Comparison of ENCODE assay signal across 1 cellular context in the genomic region with DNA sequence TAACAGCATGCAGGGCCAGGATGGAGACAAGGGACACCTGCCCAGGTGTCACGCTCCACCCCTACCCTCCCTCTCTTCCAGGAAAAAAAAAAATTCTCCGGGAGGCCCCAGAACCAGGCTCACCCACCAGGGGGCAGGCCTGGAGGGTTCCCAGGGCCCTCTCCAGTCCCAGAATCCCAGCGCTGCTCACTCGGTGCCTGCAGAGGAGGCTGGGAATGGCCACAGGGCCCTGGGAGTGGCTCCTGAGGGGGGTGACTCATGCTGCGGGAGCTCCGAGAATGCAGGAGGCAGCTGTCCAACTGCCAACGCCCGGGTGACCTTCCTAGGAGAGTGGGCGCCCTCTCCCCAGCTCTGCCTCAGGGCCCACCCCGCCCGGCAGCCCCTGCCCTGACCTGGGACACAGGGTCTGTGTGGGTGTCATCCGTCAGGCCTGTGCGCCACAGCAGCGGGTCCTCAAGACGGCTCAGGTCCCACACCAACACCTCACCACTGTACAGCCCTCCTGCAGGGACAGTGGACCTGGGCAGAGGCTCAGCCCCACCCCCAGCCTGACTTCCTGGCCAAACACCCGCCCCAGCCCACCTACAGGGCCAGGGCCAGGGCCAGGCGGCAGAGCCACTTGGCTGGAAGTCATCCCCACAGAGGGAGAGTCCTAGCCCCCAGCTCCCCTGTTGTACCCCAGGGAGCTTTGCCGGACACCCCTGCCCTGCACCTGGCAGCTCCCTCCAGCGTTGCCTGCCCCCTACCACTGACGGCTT.
TF ChIP-seq lines count a peak whose summit lies in the region.

No MANE protein-coding gene starts in this region.

TF ChIP-seq in HepG2, 621 proteins besides CTCF, POLR2A, EP300 and RAD21 (continued from another document and continues in another):
- TF ChIP-seq ZNF143 (CRISPR knock-in tag; IDR thresholded peaks at IDR 0.05) (peak; percentile 82), NCOA1 (CRISPR knock-in tag; IDR thresholded peaks at IDR 0.05) (peak; percentile 73; the same call in 1 of the 2 replicates), ATF7 (IDR thresholded peaks at IDR 0.05) (no peak), ATF7 (CRISPR knock-in tag; IDR thresholded peaks at IDR 0.05) (peak; percentile 46; the same call in 1 of the 2 replicates), ZNF205 (CRISPR knock-in tag; IDR thresholded peaks at IDR 0.05) (0 out of 2 replicates have a peak, but pooled peaks have one; percentile 20), YY1 (IDR thresholded peaks at IDR 0.05; ENCODE audit: insufficient read depth, insufficient replicate concordance, low read depth, low read length) (peak; percentile 42), RXRB (CRISPR knock-in tag; IDR thresholded peaks at IDR 0.05; ENCODE audit: borderline replicate concordance) (peak; percentile 48; the same call in 1 of the 2 replicates), MYC (CRISPR knock-in tag; IDR thresholded peaks at IDR 0.05; ENCODE audit: borderline replicate concordance) (peak; percentile 10; the same call in 1 of the 2 replicates), HMG20A (CRISPR knock-in tag; IDR thresholded peaks at IDR 0.05; ENCODE audit: borderline replicate concordance) (no peak), ZMYM4 (CRISPR knock-in tag; IDR thresholded peaks at IDR 0.05) (no peak; the same call in 1 of the 2 replicates), PPARG (CRISPR knock-in tag; conservative IDR thresholded peaks at IDR 0.05) (peak; percentile 21; the same call in 1 of the 2 replicates), ZBTB7B (CRISPR knock-in tag; IDR thresholded peaks at IDR 0.05) (peak; percentile 74), ZNF766 (CRISPR knock-in tag; IDR thresholded peaks at IDR 0.05; ENCODE audit: borderline replicate concordance) (0 out of 2 replicates have a peak, but pooled peaks have one; percentile 32), RFXAP (CRISPR knock-in tag; IDR thresholded peaks at IDR 0.05; ENCODE audit: borderline replicate concordance) (0 out of 2 replicates have a peak, but pooled peaks have one; percentile 17), ZNF383 (CRISPR knock-in tag; IDR thresholded peaks at IDR 0.05; ENCODE audit: borderline replicate concordance) (no peak), KAT8 (CRISPR knock-in tag; IDR thresholded peaks at IDR 0.05) (peak; percentile 22; the same call in 1 of the 2 replicates), TBX2 (CRISPR knock-in tag; IDR thresholded peaks at IDR 0.05; ENCODE audit: borderline replicate concordance) (peak; percentile 45), ZNF616 (CRISPR knock-in tag; IDR thresholded peaks at IDR 0.05; ENCODE audit: low read depth) (0 out of 2 replicates have a peak, but pooled peaks have one; percentile 60), FOXK1 (CRISPR knock-in tag; IDR thresholded peaks at IDR 0.05; ENCODE audit: borderline replicate concordance, low read depth) (peak; percentile 15; the same call in 1 of the 2 replicates), GATAD2A (CRISPR knock-in tag; IDR thresholded peaks at IDR 0.05) (peak; percentile 51), MXD4 (CRISPR knock-in tag; IDR thresholded peaks at IDR 0.05) (peak; percentile 52), ZFY (CRISPR knock-in tag; IDR thresholded peaks at IDR 0.05) (peak; percentile 38; the same call in 1 of the 2 replicates), FIP1L1 (IDR thresholded peaks at IDR 0.05; ENCODE audit: borderline replicate concordance, insufficient read depth, low read depth, low read length) (no peak), SPEN (CRISPR knock-in tag; IDR thresholded peaks at IDR 0.05; ENCODE audit: low read depth) (peak; percentile 46; the same call in 1 of the 2 replicates), SMC3 (IDR thresholded peaks at IDR 0.05; ENCODE audit: low read length) (peak; percentile 34; the same call in 1 of the 2 replicates), XRCC5 (optimal IDR thresholded peaks at IDR 0.05; ENCODE audit: low read length) (peak; percentile 93), PRMT3 (CRISPR knock-in tag; IDR thresholded peaks at IDR 0.05; ENCODE audit: borderline replicate concordance, low read depth) (0 out of 2 replicates have a peak, but pooled peaks have one; percentile 41), JUNB (CRISPR knock-in tag; IDR thresholded peaks at IDR 0.05; ENCODE audit: borderline replicate concordance) (peak; percentile 83; the same call in 1 of the 2 replicates), RBFOX2 (IDR thresholded peaks at IDR 0.05; ENCODE audit: low read depth, low read length) (peak; percentile 58; the same call in 1 of the 2 replicates)
- TF ChIP-seq, protein P1, sequence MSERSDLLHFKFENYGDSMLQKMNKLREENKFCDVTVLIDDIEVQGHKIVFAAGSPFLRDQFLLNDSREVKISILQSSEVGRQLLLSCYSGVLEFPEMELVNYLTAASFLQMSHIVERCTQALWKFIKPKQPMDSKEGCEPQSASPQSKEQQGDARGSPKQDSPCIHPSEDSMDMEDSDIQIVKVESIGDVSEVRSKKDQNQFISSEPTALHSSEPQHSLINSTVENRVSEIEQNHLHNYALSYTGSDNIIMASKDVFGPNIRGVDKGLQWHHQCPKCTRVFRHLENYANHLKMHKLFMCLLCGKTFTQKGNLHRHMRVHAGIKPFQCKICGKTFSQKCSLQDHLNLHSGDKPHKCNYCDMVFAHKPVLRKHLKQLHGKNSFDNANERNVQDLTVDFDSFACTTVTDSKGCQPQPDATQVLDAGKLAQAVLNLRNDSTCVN (CRISPR knock-in tag; IDR thresholded peaks at IDR 0.05; ENCODE audit: borderline replicate concordance), result no peak
- TF ChIP-seq, protein P2, sequence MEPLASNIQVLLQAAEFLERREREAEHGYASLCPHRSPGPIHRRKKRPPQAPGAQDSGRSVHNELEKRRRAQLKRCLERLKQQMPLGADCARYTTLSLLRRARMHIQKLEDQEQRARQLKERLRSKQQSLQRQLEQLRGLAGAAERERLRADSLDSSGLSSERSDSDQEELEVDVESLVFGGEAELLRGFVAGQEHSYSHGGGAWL (CRISPR knock-in tag; IDR thresholded peaks at IDR 0.05), result peak; percentile 20; the same call in 1 of the 2 replicates
- TF ChIP-seq, protein P3, sequence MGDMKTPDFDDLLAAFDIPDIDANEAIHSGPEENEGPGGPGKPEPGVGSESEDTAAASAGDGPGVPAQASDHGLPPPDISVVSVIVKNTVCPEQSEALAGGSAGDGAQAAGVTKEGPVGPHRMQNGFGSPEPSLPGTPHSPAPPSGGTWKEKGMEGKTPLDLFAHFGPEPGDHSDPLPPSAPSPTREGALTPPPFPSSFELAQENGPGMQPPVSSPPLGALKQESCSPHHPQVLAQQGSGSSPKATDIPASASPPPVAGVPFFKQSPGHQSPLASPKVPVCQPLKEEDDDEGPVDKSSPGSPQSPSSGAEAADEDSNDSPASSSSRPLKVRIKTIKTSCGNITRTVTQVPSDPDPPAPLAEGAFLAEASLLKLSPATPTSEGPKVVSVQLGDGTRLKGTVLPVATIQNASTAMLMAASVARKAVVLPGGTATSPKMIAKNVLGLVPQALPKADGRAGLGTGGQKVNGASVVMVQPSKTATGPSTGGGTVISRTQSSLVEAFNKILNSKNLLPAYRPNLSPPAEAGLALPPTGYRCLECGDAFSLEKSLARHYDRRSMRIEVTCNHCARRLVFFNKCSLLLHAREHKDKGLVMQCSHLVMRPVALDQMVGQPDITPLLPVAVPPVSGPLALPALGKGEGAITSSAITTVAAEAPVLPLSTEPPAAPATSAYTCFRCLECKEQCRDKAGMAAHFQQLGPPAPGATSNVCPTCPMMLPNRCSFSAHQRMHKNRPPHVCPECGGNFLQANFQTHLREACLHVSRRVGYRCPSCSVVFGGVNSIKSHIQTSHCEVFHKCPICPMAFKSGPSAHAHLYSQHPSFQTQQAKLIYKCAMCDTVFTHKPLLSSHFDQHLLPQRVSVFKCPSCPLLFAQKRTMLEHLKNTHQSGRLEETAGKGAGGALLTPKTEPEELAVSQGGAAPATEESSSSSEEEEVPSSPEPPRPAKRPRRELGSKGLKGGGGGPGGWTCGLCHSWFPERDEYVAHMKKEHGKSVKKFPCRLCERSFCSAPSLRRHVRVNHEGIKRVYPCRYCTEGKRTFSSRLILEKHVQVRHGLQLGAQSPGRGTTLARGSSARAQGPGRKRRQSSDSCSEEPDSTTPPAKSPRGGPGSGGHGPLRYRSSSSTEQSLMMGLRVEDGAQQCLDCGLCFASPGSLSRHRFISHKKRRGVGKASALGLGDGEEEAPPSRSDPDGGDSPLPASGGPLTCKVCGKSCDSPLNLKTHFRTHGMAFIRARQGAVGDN (CRISPR knock-in tag; IDR thresholded peaks at IDR 0.05), result peak; percentile 71
- TF ChIP-seq, protein P4, sequence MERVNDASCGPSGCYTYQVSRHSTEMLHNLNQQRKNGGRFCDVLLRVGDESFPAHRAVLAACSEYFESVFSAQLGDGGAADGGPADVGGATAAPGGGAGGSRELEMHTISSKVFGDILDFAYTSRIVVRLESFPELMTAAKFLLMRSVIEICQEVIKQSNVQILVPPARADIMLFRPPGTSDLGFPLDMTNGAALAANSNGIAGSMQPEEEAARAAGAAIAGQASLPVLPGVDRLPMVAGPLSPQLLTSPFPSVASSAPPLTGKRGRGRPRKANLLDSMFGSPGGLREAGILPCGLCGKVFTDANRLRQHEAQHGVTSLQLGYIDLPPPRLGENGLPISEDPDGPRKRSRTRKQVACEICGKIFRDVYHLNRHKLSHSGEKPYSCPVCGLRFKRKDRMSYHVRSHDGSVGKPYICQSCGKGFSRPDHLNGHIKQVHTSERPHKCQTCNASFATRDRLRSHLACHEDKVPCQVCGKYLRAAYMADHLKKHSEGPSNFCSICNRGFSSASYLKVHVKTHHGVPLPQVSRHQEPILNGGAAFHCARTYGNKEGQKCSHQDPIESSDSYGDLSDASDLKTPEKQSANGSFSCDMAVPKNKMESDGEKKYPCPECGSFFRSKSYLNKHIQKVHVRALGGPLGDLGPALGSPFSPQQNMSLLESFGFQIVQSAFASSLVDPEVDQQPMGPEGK (CRISPR knock-in tag; IDR thresholded peaks at IDR 0.05), result peak; percentile 20
- TF ChIP-seq, protein P5, sequence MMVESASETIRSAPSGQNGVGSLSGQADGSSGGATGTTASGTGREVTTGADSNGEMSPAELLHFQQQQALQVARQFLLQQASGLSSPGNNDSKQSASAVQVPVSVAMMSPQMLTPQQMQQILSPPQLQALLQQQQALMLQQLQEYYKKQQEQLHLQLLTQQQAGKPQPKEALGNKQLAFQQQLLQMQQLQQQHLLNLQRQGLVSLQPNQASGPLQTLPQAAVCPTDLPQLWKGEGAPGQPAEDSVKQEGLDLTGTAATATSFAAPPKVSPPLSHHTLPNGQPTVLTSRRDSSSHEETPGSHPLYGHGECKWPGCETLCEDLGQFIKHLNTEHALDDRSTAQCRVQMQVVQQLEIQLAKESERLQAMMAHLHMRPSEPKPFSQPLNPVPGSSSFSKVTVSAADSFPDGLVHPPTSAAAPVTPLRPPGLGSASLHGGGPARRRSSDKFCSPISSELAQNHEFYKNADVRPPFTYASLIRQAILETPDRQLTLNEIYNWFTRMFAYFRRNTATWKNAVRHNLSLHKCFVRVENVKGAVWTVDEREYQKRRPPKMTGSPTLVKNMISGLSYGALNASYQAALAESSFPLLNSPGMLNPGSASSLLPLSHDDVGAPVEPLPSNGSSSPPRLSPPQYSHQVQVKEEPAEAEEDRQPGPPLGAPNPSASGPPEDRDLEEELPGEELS (CRISPR knock-in tag; IDR thresholded peaks at IDR 0.05), result peak; percentile 27; the same call in 1 of the 2 replicates
- TF ChIP-seq, protein P6, sequence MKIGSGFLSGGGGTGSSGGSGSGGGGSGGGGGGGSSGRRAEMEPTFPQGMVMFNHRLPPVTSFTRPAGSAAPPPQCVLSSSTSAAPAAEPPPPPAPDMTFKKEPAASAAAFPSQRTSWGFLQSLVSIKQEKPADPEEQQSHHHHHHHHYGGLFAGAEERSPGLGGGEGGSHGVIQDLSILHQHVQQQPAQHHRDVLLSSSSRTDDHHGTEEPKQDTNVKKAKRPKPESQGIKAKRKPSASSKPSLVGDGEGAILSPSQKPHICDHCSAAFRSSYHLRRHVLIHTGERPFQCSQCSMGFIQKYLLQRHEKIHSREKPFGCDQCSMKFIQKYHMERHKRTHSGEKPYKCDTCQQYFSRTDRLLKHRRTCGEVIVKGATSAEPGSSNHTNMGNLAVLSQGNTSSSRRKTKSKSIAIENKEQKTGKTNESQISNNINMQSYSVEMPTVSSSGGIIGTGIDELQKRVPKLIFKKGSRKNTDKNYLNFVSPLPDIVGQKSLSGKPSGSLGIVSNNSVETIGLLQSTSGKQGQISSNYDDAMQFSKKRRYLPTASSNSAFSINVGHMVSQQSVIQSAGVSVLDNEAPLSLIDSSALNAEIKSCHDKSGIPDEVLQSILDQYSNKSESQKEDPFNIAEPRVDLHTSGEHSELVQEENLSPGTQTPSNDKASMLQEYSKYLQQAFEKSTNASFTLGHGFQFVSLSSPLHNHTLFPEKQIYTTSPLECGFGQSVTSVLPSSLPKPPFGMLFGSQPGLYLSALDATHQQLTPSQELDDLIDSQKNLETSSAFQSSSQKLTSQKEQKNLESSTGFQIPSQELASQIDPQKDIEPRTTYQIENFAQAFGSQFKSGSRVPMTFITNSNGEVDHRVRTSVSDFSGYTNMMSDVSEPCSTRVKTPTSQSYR (CRISPR knock-in tag; IDR thresholded peaks at IDR 0.05; ENCODE audit: borderline replicate concordance), result peak; percentile 28; the same call in 1 of the 2 replicates
- TF ChIP-seq, protein P7, sequence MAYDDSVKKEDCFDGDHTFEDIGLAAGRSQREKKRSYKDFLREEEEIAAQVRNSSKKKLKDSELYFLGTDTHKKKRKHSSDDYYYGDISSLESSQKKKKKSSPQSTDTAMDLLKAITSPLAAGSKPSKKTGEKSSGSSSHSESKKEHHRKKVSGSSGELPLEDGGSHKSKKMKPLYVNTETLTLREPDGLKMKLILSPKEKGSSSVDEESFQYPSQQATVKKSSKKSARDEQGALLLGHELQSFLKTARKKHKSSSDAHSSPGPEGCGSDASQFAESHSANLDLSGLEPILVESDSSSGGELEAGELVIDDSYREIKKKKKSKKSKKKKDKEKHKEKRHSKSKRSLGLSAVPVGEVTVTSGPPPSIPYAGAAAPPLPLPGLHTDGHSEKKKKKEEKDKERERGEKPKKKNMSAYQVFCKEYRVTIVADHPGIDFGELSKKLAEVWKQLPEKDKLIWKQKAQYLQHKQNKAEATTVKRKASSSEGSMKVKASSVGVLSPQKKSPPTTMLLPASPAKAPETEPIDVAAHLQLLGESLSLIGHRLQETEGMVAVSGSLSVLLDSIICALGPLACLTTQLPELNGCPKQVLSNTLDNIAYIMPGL (CRISPR knock-in tag; IDR thresholded peaks at IDR 0.05; ENCODE audit: borderline replicate concordance in 1 of 2, low read depth in 1 of 2), result peak in 1 of 2 experiments; percentile 39; a peak in 1 of 4 replicates
- TF ChIP-seq, protein P8, sequence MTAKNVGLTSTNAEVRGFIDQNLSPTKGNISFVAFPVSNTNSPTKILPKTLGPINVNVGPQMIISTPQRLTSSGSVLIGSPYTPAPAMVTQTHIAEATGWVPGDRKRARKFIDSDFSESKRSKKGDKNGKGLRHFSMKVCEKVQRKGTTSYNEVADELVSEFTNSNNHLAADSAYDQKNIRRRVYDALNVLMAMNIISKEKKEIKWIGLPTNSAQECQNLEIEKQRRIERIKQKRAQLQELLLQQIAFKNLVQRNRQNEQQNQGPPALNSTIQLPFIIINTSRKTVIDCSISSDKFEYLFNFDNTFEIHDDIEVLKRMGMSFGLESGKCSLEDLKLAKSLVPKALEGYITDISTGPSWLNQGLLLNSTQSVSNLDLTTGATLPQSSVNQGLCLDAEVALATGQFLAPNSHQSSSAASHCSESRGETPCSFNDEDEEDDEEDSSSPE (CRISPR knock-in tag; IDR thresholded peaks at IDR 0.05), result peak; percentile 36; the same call in 1 of the 2 replicates
